Comparison of ENCODE assay signal across 8 cellular contexts in the genomic region with DNA sequence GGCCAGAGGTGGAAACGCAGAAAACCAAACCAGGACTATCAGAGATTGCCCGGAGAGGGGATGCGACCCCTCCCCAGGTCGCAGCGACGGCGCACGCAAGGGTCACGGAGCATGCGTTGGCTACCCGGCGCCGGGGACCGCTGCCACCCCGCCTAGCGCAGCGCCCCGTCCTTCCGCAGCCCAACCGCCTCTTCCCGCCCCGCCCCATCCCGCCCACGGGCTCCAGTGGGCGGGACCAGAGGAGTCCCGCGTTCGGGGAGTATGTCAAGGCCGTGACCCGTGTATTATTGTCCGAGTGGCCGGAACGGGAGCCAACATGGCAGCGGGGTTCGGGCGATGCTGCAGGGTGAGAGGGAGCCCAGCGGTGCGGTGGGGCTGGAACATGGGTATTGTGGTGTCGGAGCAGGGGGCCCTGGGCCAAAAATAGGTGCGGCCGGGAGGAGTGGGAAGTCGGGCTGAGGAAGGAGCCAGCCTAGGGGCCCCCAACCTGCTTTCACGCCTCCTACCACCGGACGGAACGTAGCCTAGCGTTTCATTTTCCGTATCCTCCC. TPM values are rescaled to one million over a fixed set of nuclear protein-coding genes. Genes with fewer than 3 reads are reported as not detected.
DNase-seq lines count a peak whose midpoint lies in the region; ATAC-seq, FAIRE-seq and TF ChIP-seq lines count a peak whose summit lies in the region.

TSS of gene ACADM (plus strand) at position 238 of the 551 bp plus-strand sequence. CDS start at position 317, 79 bp downstream.

- peak; percentile 88 for DNase-seq in ACHN
- peak; percentile 74 for DNase-seq in NCI-H2196 (lab: John Stamatoyannopoulos, UW; ENCODE audit: unreplicated experiment)
- peak; percentile 72 for DNase-seq in WTC11 (ENCODE audit: low spot score)
- peak; percentile 56 for DNase-seq in bronchial epithelial cell (ENCODE audit: low read depth)
- DNase-seq in immature natural killer cell, result peak; percentile 81 to 83 (median 82)
- DNase-seq in spleen, result peak; percentile 98

- H3K27ac Mint-ChIP-seq in WTC11 (peak within 1 kb of the TSS; percentile 97), immature natural killer cell (peak within 1 kb of the TSS; percentile 88 to 98 (median 97))

- TF ChIP-seq CTCF in WTC11 (IDR thresholded peaks at IDR 0.05), result no peak
- TF ChIP-seq CTCF in bronchial epithelial cell (IDR thresholded peaks at IDR 0.05; ENCODE audit: insufficient read depth, low read length, severe bottlenecking), result no peak
- TF ChIP-seq CTCF in spleen (IDR thresholded peaks at IDR 0.05 in 8 of 11, conservative IDR thresholded peaks at IDR 0.05 in 3 of 11), result peak in 3 of 11 experiments; percentile 13 to 45 (median 32)

- POLR2A ChIA-PET in WTC11 (lab: Charles Lee), result no interaction called here

- ATAC-seq in GM18861 (IDR thresholded peaks at IDR 0.05; ENCODE audit: unreplicated experiment) (peak; percentile 82), HG03095 (IDR thresholded peaks at IDR 0.05; ENCODE audit: unreplicated experiment) (peak; percentile 87), WTC11 (peak; percentile 84)

- H3K27ac ChIP-seq in spleen, result peak within 1 kb of the TSS; percentile 87 to 96 (median 92)

- peaks cover 7 to 55% (median 37%) of the 10 kb centered on the region in 6 donors for H3K4me1 ChIP-seq in spleen

- TF ChIP-seq POLR2A in spleen (IDR thresholded peaks at IDR 0.05), result peak in 2 of 3 donors; percentile 52 to 60

- intact Hi-C loops in spleen (cut with DNase I; ENCODE audit: low total_unique reads), result loop anchor here (10.0 kb wide), 1 partner anchor 60 kb away; the partner anchor contains the start of gene RABGGTB

- H3K36me3 ChIP-seq in bronchial epithelial cell (ENCODE audit: control insufficient read depth, insufficient read depth, low read length) (no peaks in the 10 kb centered on the region), spleen (no peaks in the 10 kb centered on the region)

- peaks cover 10% of the 10 kb centered on the region; the same call in 1 of the 2 replicates for H3K9me3 Mint-ChIP-seq in WTC11
- no peaks in the 10 kb centered on the region for H3K9me3 Mint-ChIP-seq in immature natural killer cell

- CTCF ChIA-PET in WTC11 (lab: Charles Lee), result interaction anchor here (0.6 to 1.3 kb wide), 2 partner anchors 110 to 1287 kb away, joined by 3 to 4 read pairs; no protein-coding TSS in a partner anchor

- H3K36me3 Mint-ChIP-seq in WTC11 (no peaks in the 10 kb centered on the region), immature natural killer cell (no peaks in the 10 kb centered on the region)

- no peaks in the 10 kb centered on the region for H3K9me3 ChIP-seq in spleen

- 0 to 1% (median 1%) methylated on average over 14 to 48 of the region's 48 CpGs for WGBS in spleen, 5 donors

- FAIRE-seq in bronchial epithelial cell (lab: Jason Lieb, UNC), result no peak

- peak within 1 kb of the TSS; percentile 94 for H3K4me3 ChIP-seq in bronchial epithelial cell (ENCODE audit: low read depth, low read length)
- peak within 1 kb of the TSS; percentile 65 to 82 (median 70) for H3K4me3 ChIP-seq in spleen

- H3K27me3 ChIP-seq in bronchial epithelial cell (ENCODE audit: control insufficient read depth, insufficient read depth, low read length) (no peaks in the 10 kb centered on the region), spleen (replicated peaks in 1 of 7) (no peaks in the 10 kb centered on the region)

- H3K4me1 Mint-ChIP-seq in WTC11 (peaks cover 46% of the 10 kb centered on the region), immature natural killer cell (peaks cover 47 to 58% of the 10 kb centered on the region in 2 donors)

- in situ Hi-C loops in ACHN (cut with HindIII; ENCODE audit: low pct_ligation_motif_present, low pct_unique_long_range_greater_than_20kb, low sequenced_read_pairs), result no loop called here

- H3K4me3 Mint-ChIP-seq in WTC11 (peak within 1 kb of the TSS; percentile 96), immature natural killer cell (peak within 1 kb of the TSS; percentile 97 to 100 (median 99))

- no peaks in the 10 kb centered on the region for H3K27me3 Mint-ChIP-seq in WTC11 (ENCODE audit: low read depth)
- H3K27me3 Mint-ChIP-seq in immature natural killer cell (ENCODE audit: low read depth in 3 of 3), result peaks cover 2 to 5% (median 4%) of the 10 kb centered on the region in 3 donors

TF ChIP-seq in WTC11, 78 proteins besides CTCF, POLR2A, EP300 and RAD21 (continues in another document):
- no peak for TF ChIP-seq ZNF416 (CRISPR knock-in tag; IDR thresholded peaks at IDR 0.05)
- TF ChIP-seq CREB1 (CRISPR knock-in tag; IDR thresholded peaks at IDR 0.05), result no peak
- TF ChIP-seq CDX4 (CRISPR knock-in tag; IDR thresholded peaks at IDR 0.05; ENCODE audit: borderline replicate concordance), result no peak
- TF ChIP-seq AR (CRISPR knock-in tag; IDR thresholded peaks at IDR 0.05), result no peak
- 0 out of 2 replicates have a peak, but pooled peaks have one; percentile 27 for TF ChIP-seq ZNF232 (CRISPR knock-in tag; IDR thresholded peaks at IDR 0.05)
- no peak for TF ChIP-seq MXD4 (CRISPR knock-in tag; IDR thresholded peaks at IDR 0.05; ENCODE audit: borderline replicate concordance)
- no peak for TF ChIP-seq NFE2L1 (CRISPR knock-in tag; IDR thresholded peaks at IDR 0.05)
- TF ChIP-seq SP1 (CRISPR knock-in tag; conservative IDR thresholded peaks at IDR 0.05), result peak; percentile 83
- no peak for TF ChIP-seq IRF2 (CRISPR knock-in tag; IDR thresholded peaks at IDR 0.05; ENCODE audit: borderline replicate concordance, low read depth)
- TF ChIP-seq RELA (CRISPR knock-in tag; IDR thresholded peaks at IDR 0.05; ENCODE audit: borderline replicate concordance), result no peak
- TF ChIP-seq MYBL2 (CRISPR knock-in tag; IDR thresholded peaks at IDR 0.05), result peak; percentile 80; the same call in 1 of the 2 replicates
- no peak for TF ChIP-seq E2F1 (CRISPR knock-in tag; IDR thresholded peaks at IDR 0.05)
- no peak for TF ChIP-seq PRRX2 (CRISPR knock-in tag; IDR thresholded peaks at IDR 0.05)
- TF ChIP-seq ATF3 (CRISPR knock-in tag; conservative IDR thresholded peaks at IDR 0.05), result no peak
- TF ChIP-seq ETV6 (CRISPR knock-in tag; IDR thresholded peaks at IDR 0.05), result 0 out of 2 replicates have a peak, but pooled peaks have one; percentile 18
- TF ChIP-seq, protein P1, sequence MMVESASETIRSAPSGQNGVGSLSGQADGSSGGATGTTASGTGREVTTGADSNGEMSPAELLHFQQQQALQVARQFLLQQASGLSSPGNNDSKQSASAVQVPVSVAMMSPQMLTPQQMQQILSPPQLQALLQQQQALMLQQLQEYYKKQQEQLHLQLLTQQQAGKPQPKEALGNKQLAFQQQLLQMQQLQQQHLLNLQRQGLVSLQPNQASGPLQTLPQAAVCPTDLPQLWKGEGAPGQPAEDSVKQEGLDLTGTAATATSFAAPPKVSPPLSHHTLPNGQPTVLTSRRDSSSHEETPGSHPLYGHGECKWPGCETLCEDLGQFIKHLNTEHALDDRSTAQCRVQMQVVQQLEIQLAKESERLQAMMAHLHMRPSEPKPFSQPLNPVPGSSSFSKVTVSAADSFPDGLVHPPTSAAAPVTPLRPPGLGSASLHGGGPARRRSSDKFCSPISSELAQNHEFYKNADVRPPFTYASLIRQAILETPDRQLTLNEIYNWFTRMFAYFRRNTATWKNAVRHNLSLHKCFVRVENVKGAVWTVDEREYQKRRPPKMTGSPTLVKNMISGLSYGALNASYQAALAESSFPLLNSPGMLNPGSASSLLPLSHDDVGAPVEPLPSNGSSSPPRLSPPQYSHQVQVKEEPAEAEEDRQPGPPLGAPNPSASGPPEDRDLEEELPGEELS (CRISPR knock-in tag; IDR thresholded peaks at IDR 0.05), result no peak; the same call in 1 of the 2 replicates

RNA-seq across cellular contexts. Expression of gene ACADM, which starts in this region (rescaled TPM):
- 36.6 to 37.9 TPM (median 37.6 TPM) in 3 replicates for total RNA-seq in WTC11 (2021)
- 13.7 TPM in 2 replicates for total RNA-seq in bronchial epithelial cell
- 10 to 100 TPM; 32.8 to 44.1 (median 43.6) TPM for polyA plus RNA-seq in immature natural killer cell
- total RNA-seq in spleen, result 10 to 100 TPM; 50.2 to 74.4 (median 55.0) TPM
- polyA plus RNA-seq in spleen, result 10 to 100 TPM; 25.8 to 46.6 (median 28.9) TPM

Comparison
In these comparisons a context has a peak if more than half of its experiments do, and no peak if none do; other contexts are left out.
1. Peak in every context shown above with its lines: DNase-seq, ATAC-seq, H3K4me3 ChIP-seq and H3K27ac ChIP-seq.